ENCODE assay signal across 2 cellular contexts in genomic region chr18:9343577-9343976, GRCh38.
A peak's percentile ranks its signal among the peaks of the same experiment; 100 is the strongest.
TF ChIP-seq lines count a peak whose summit lies in the region.

No MANE protein-coding gene starts in this region.

TF ChIP-seq in SK-N-SH treated with all-trans-retinoic acid at 6 μM for 48 hours, 23 proteins besides CTCF, POLR2A, EP300 and RAD21 (continued from another document):
- TF ChIP-seq TSHZ2 (CRISPR knock-in tag; IDR thresholded peaks at IDR 0.05), result no peak
- TF ChIP-seq TOX (CRISPR knock-in tag; IDR thresholded peaks at IDR 0.05; ENCODE audit: borderline replicate concordance), result no peak
- peak; percentile 97 for TF ChIP-seq ZNF8 (CRISPR knock-in tag; IDR thresholded peaks at IDR 0.05)
- no peak for TF ChIP-seq ISL1 (CRISPR knock-in tag; IDR thresholded peaks at IDR 0.05)

TF ChIP-seq in SK-N-SH, 30 proteins besides CTCF, POLR2A, EP300 and RAD21 (continued from another document):
- TF ChIP-seq ZBTB33 (IDR thresholded peaks at IDR 0.05; ENCODE audit: borderline replicate concordance, low read depth), result no peak
- TF ChIP-seq TAF1 (IDR thresholded peaks at IDR 0.05; ENCODE audit: borderline replicate concordance, low read depth, low read length), result no peak
